Comparison of ENCODE assay signal across 1 cellular context in genomic region chr6:167795874-167796667, GRCh38.
TF ChIP-seq lines count a peak whose summit lies in the region.

No MANE protein-coding gene starts in this region.

TF ChIP-seq in liver, 16 proteins besides CTCF, POLR2A, EP300 and RAD21 (continued from another document):
- TF ChIP-seq FOXA2 (IDR thresholded peaks at IDR 0.05) (no peak), GABPA (IDR thresholded peaks at IDR 0.05 in 1 of 2, conservative IDR thresholded peaks at IDR 0.05 in 1 of 2) (no peak), JUND (IDR thresholded peaks at IDR 0.05) (no peak), FOXA1 (IDR thresholded peaks at IDR 0.05) (peak; percentile 43), EGR1 (IDR thresholded peaks at IDR 0.05; ENCODE audit: low read depth in 2 of 2) (peak in 1 of 2 donors; percentile 48)
